9 cellular contexts compared by ENCODE assay signal in the genomic region with DNA sequence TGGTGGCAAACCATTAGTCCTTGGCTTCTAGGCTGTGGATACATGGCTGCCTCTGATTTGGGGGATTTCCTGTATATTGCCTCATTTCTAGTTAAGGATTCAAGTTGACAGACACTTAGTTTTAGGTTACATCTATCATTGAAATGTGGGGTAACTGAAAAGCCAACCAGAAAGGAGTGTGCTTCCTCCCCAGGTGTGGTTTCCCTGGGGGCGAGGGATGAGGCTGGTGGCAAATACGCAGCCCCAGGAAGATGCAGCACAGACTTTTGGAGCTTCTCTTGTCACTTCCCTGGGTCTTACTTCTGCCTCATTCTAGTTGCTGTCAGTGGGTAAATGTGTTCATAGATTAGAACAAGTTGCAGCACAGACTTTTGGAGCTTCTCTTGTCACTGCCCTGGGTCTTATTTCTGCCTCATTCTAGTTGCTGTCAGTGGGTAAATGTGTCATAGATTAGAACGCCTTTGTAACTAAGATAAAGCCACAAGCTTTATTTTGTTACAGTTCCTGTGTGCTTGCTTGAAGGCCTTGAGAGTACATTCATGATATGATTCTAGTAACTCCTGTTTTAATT.
DNase-seq lines count a peak whose midpoint lies in the region; ATAC-seq and TF ChIP-seq lines count a peak whose summit lies in the region.
"Had no signal": no experiment of that assay in that cellular context is flagged by ENCODE, and none has a peak within 500 bp of the region (broad histone marks: within the 10 kb centered on the region; RNA-seq: fewer than 3 reads in every experiment).

No MANE protein-coding gene starts in this region.

- H3K27me3 ChIP-seq in Peyer's patch: no peaks in the 10 kb centered on the region
- H3K27me3 ChIP-seq in muscle layer of duodenum (ENCODE audit: low read depth, low read length): no peaks in the 10 kb centered on the region

- H3K9me3 ChIP-seq in Peyer's patch: no peaks in the 10 kb centered on the region
- no peaks in the 10 kb centered on the region for H3K9me3 ChIP-seq in muscle layer of duodenum (ENCODE audit: control insufficient read depth in 1 of 2, low read length in 2 of 2)

- H3K27ac ChIP-seq in C4-2B (peak overlapping the region; percentile 36; the same call in 1 of the 2 replicates), Peyer's patch (peak overlapping the region; percentile 60 to 72 (median 65)), muscle layer of duodenum (ENCODE audit: low read length) (peak overlapping the region; percentile 41)
- H3K27ac ChIP-seq: SK-N-MC had no signal

- ATAC-seq in GM18502 (IDR thresholded peaks at IDR 0.05; ENCODE audit: poor library complexity, unreplicated experiment): no peak

- intact Hi-C loops in lower leg skin (cut with DNase I; ENCODE audit: low total_unique reads): no loop called here

- H3K36me3 ChIP-seq in Peyer's patch (no peaks in the 10 kb centered on the region), muscle layer of duodenum (ENCODE audit: control insufficient read depth in 1 of 2, insufficient read depth in 2 of 2, low read length in 2 of 2) (no peaks in the 10 kb centered on the region)

- H3K4me3 ChIP-seq in Peyer's patch: no peak overlapping the region
- no peak overlapping the region for H3K4me3 ChIP-seq in muscle layer of duodenum (ENCODE audit: low read depth in 1 of 2, low read length in 2 of 2)
- H3K4me3 ChIP-seq in lower leg skin (ENCODE audit: low read depth, poor library complexity, severe bottlenecking): no peak overlapping the region
- H3K4me3 ChIP-seq: SK-N-MC had no signal

- H3K4me1 ChIP-seq in Peyer's patch (peaks cover 0 to 25% (median 3%) of the 10 kb centered on the region in 4 donors), muscle layer of duodenum (ENCODE audit: control insufficient read depth in 1 of 2, insufficient read depth in 2 of 2, low read length in 2 of 2) (peaks cover 0 to 15% of the 10 kb centered on the region in 2 donors)

- peak in 1 of 2 donors; percentile 15 for TF ChIP-seq POLR2A in Peyer's patch (IDR thresholded peaks at IDR 0.05)
- no peak for TF ChIP-seq POLR2A in lower leg skin (IDR thresholded peaks at IDR 0.05)

- peak in 2 of 3 donors; percentile 35 to 66 for DNase-seq in Peyer's patch
- DNase-seq in amniotic epithelial cell (ENCODE audit: low read depth): peak; percentile 63
- DNase-seq in lower leg skin (ENCODE audit: low spot score in 2 of 2): no peak
- no peak for DNase-seq in NCI-H1417 treated with DMSO at 0.1 percent for 48 hours (lab: John Stamatoyannopoulos, UW)
- no peak for DNase-seq in NCI-H187 (lab: John Stamatoyannopoulos, UW)

- WGBS in lower leg skin, 2 donors: 58 to 65% methylated on average over 3 of the region's 3 CpGs

- TF ChIP-seq CTCF in C4-2B (conservative IDR thresholded peaks at IDR 0.05): no peak
- no peak for TF ChIP-seq CTCF in Peyer's patch (IDR thresholded peaks at IDR 0.05)
- no peak for TF ChIP-seq CTCF in lower leg skin (IDR thresholded peaks at IDR 0.05)

Comparison
In these comparisons a context has a peak if more than half of its experiments do, and no peak if none do; other contexts are left out.
1. DNase-seq: peak in Peyer's patch (2 of 3) and amniotic epithelial cell (single experiment); none in lower leg skin (0 of 2), NCI-H1417 treated with DMSO at 0.1 percent for 48 hours (single experiment) and NCI-H187 (0 of 2).
2. Peak in every context shown above with its lines, with median percentiles within 50 percentile points of each other: H3K27ac ChIP-seq.